In the genomic region with DNA sequence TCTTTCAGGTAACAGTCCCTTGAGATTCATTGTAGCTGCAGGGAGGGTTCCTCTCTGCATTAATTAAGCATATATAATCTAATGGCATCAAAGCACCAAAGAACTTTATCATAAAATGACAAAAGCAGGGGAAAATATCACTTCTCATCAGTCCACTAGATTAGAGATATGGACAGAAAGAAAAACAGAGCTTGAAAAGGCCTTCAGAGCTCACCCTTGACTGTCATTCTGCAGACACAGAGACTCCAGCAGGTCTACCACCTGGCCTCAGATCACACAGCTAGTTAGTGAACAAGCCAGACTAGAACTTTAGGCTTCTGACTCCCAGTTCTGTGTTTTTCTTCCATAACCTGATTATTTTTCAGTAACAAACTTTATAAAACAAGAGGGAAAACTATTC, we compare ENCODE assay signal across 22 cellular contexts.
"Had no signal": no experiment of that assay in that cellular context is flagged by ENCODE, and none has a peak within 500 bp of the region (broad histone marks: within the 10 kb centered on the region; RNA-seq: fewer than 3 reads in every experiment).

No MANE protein-coding gene starts in this region.

- H3K27me3 Mint-ChIP-seq: activated naive CD8-positive, alpha-beta T cell treated with anti-CD3 and anti-CD28 coated beads, Interleukin-2, amount 10 ng/mL, durations not matched to agents 7 days and 5 days; effector memory CD8-positive, alpha-beta T cell; naive thymus-derived CD4-positive, alpha-beta T cell; stimulated activated naive CD8-positive, alpha-beta T cell treated with anti-CD3 and anti-CD28 coated beads, Interleukin-15, amount 100 ng/mL, for 72 hours had no signal

- H3K36me3 ChIP-seq: tibial artery had no signal

- H3K9me3 Mint-ChIP-seq: activated naive CD4-positive, alpha-beta T cell treated with anti-CD3 and anti-CD28 coated beads for 36 hours; activated naive CD8-positive, alpha-beta T cell treated with anti-CD3 and anti-CD28 coated beads, Interleukin-2, amount 10 ng/mL, durations not matched to agents 7 days and 5 days; neural crest cell; stimulated activated naive CD8-positive, alpha-beta T cell treated with anti-CD3 and anti-CD28 coated beads, Interleukin-15, amount 100 ng/mL, for 72 hours had no signal

- H3K27me3 ChIP-seq: tibial artery had no signal

- FAIRE-seq: endothelial cell of umbilical vein, frontal cortex, small intestine had no signal

- ATAC-seq: effector memory CD8-positive, alpha-beta T cell; esophagus mucosa; left cardiac atrium; naive thymus-derived CD4-positive, alpha-beta T cell; sciatic nerve; stimulated activated effector memory CD8-positive, alpha-beta T cell treated with anti-CD3 and anti-CD28 coated beads, Interleukin-12 subunit alpha, Interleukin-12 subunit beta, amount 100 ng/mL, for 72 hours; stimulated activated naive CD8-positive, alpha-beta T cell treated with anti-CD3 and anti-CD28 coated beads, Interleukin-15, amount 100 ng/mL, for 72 hours had no signal

- H3K4me3 Mint-ChIP-seq: activated naive CD4-positive, alpha-beta T cell treated with anti-CD3 and anti-CD28 coated beads for 36 hours; activated naive CD8-positive, alpha-beta T cell treated with anti-CD3 and anti-CD28 coated beads, Interleukin-2, amount 10 ng/mL, durations not matched to agents 7 days and 5 days; effector memory CD8-positive, alpha-beta T cell; naive thymus-derived CD4-positive, alpha-beta T cell; neural crest cell; stimulated activated effector memory CD8-positive, alpha-beta T cell treated with anti-CD3 and anti-CD28 coated beads, Interleukin-12 subunit alpha, Interleukin-12 subunit beta, amount 100 ng/mL, for 72 hours; stimulated activated naive CD8-positive, alpha-beta T cell treated with anti-CD3 and anti-CD28 coated beads, Interleukin-15, amount 100 ng/mL, for 72 hours had no signal

- DNase-seq: activated CD4-positive, alpha-beta T cell treated with anti-CD3 and anti-CD28 coated beads for 4 hours; activated CD4-positive, alpha-beta T cell treated with anti-CD3 and anti-CD28 coated beads, Interleukin-2, amount 50 U/mL, for 48 hours; activated CD8-positive, alpha-beta memory T cell treated with anti-CD3 and anti-CD28 coated beads, Interleukin-2, amount 50 U/mL, for 48 hours; activated naive CD4-positive, alpha-beta T cell treated with anti-CD3 and anti-CD28 coated beads for 36 hours; activated naive CD8-positive, alpha-beta T cell treated with anti-CD3 and anti-CD28 coated beads, Interleukin-2, amount 10 ng/mL, durations not matched to agents 7 days and 5 days; activated T-cell treated with anti-CD3 and anti-CD28 coated beads, Interleukin-2, amount 50 U/mL, for 48 hours; amniotic stem cell; effector memory CD8-positive, alpha-beta T cell; hypothalamus; left cardiac atrium; naive thymus-derived CD4-positive, alpha-beta T cell; small intestine; stimulated activated CD4-positive, alpha-beta T cell treated with anti-CD3 and anti-CD28 coated beads, Interleukin-2, amount 100 ng/mL, for 24 hours; stimulated activated naive CD8-positive, alpha-beta T cell treated with anti-CD3 and anti-CD28 coated beads, Interleukin-15, amount 100 ng/mL, for 72 hours; T-helper 9 cell; tibial artery had no signal

- H3K36me3 Mint-ChIP-seq: activated naive CD8-positive, alpha-beta T cell treated with anti-CD3 and anti-CD28 coated beads, Interleukin-2, amount 10 ng/mL, durations not matched to agents 7 days and 5 days; naive thymus-derived CD4-positive, alpha-beta T cell; stimulated activated effector memory CD8-positive, alpha-beta T cell treated with anti-CD3 and anti-CD28 coated beads, Interleukin-12 subunit alpha, Interleukin-12 subunit beta, amount 100 ng/mL, for 72 hours had no signal

- H3K4me1 Mint-ChIP-seq: activated naive CD8-positive, alpha-beta T cell treated with anti-CD3 and anti-CD28 coated beads, Interleukin-2, amount 10 ng/mL, durations not matched to agents 7 days and 5 days; naive thymus-derived CD4-positive, alpha-beta T cell; stimulated activated effector memory CD8-positive, alpha-beta T cell treated with anti-CD3 and anti-CD28 coated beads, Interleukin-12 subunit alpha, Interleukin-12 subunit beta, amount 100 ng/mL, for 72 hours; stimulated activated naive CD8-positive, alpha-beta T cell treated with anti-CD3 and anti-CD28 coated beads, Interleukin-15, amount 100 ng/mL, for 72 hours had no signal

- H3K9me3 ChIP-seq: tibial artery had no signal

- H3K27ac ChIP-seq: tibial artery had no signal

- H3K27ac Mint-ChIP-seq: activated naive CD4-positive, alpha-beta T cell treated with anti-CD3 and anti-CD28 coated beads for 36 hours; activated naive CD8-positive, alpha-beta T cell treated with anti-CD3 and anti-CD28 coated beads, Interleukin-2, amount 10 ng/mL, durations not matched to agents 7 days and 5 days; effector memory CD8-positive, alpha-beta T cell; naive thymus-derived CD4-positive, alpha-beta T cell; stimulated activated effector memory CD8-positive, alpha-beta T cell treated with anti-CD3 and anti-CD28 coated beads, Interleukin-12 subunit alpha, Interleukin-12 subunit beta, amount 100 ng/mL, for 72 hours; stimulated activated naive CD8-positive, alpha-beta T cell treated with anti-CD3 and anti-CD28 coated beads, Interleukin-15, amount 100 ng/mL, for 72 hours had no signal

- H3K4me3 ChIP-seq: tibial artery had no signal
